ENCODE assay signal across 19 cellular contexts in the genomic region with DNA sequence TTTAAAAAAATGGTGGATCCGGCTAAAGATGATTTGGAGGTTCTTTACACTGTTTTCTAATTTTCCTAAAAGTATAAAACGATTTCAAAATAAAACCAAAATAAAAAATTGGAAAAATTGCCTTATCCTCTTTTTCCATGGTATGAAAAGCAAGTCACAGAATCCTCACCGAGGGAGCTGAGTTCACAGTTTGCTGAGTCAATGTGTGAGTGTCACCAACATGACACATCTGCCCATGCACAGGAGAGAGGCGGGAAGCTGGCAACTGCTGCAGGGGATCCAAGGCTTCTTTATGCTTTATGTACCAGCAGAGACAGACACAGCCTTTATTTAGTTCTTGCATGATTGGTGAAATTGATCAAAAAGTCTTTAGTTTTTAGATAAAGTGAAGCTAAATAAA.
A peak's percentile ranks its signal among the peaks of the same experiment; 100 is the strongest.
DNase-seq lines count a peak whose midpoint lies in the region; ATAC-seq lines count a peak whose summit lies in the region.
"Had no signal": no experiment of that assay in that cellular context is flagged by ENCODE, and none has a peak within 500 bp of the region (broad histone marks: within the 10 kb centered on the region; RNA-seq: fewer than 3 reads in every experiment).

No MANE protein-coding gene starts in this region.

- H3K4me3 Mint-ChIP-seq in stimulated activated naive B cell treated with anti-CD40 and anti-IgM and Interleukin-4, amounts not matched to agents 10 μg/mL and 1 μg/mL and 100 μg/mL, for 72 hours, result no peak overlapping the region
- H3K4me3 Mint-ChIP-seq: CD4-positive, alpha-beta memory T cell had no signal

- no peak overlapping the region for H3K4me3 ChIP-seq in MG63
- H3K4me3 ChIP-seq: GM23248 had no signal

- ATAC-seq in stimulated activated naive B cell treated with anti-CD40 and anti-IgM and Interleukin-4, amounts not matched to agents 10 μg/mL and 1 μg/mL and 100 μg/mL, for 72 hours (replicated peaks), result no peak
- ATAC-seq: HepG2 had no signal

- no peaks in the 10 kb centered on the region for H3K27me3 Mint-ChIP-seq in stimulated activated naive B cell treated with anti-CD40 and anti-IgM and Interleukin-4, amounts not matched to agents 10 μg/mL and 1 μg/mL and 100 μg/mL, for 72 hours

- no peaks in the 10 kb centered on the region for H3K36me3 ChIP-seq in MG63

- no peaks in the 10 kb centered on the region for H3K27me3 ChIP-seq in MG63

- no peaks in the 10 kb centered on the region for H3K36me3 Mint-ChIP-seq in stimulated activated naive B cell treated with anti-CD40 and anti-IgM and Interleukin-4, amounts not matched to agents 10 μg/mL and 1 μg/mL and 100 μg/mL, for 72 hours
- H3K36me3 Mint-ChIP-seq: CD4-positive, alpha-beta memory T cell had no signal

- H3K9me3 Mint-ChIP-seq in stimulated activated naive B cell treated with anti-CD40 and anti-IgM and Interleukin-4, amounts not matched to agents 10 μg/mL and 1 μg/mL and 100 μg/mL, for 72 hours, result no peaks in the 10 kb centered on the region
- H3K9me3 Mint-ChIP-seq: CD4-positive, alpha-beta memory T cell had no signal

- no peaks in the 10 kb centered on the region for H3K4me1 Mint-ChIP-seq in stimulated activated naive B cell treated with anti-CD40 and anti-IgM and Interleukin-4, amounts not matched to agents 10 μg/mL and 1 μg/mL and 100 μg/mL, for 72 hours

- H3K27ac Mint-ChIP-seq in stimulated activated naive B cell treated with anti-CD40 and anti-IgM and Interleukin-4, amounts not matched to agents 10 μg/mL and 1 μg/mL and 100 μg/mL, for 72 hours, result no peak overlapping the region
- H3K27ac Mint-ChIP-seq: CD4-positive, alpha-beta memory T cell had no signal

- H3K9me3 ChIP-seq in MG63, result no peaks in the 10 kb centered on the region

- DNase-seq in Ammon's horn (ENCODE audit: low spot score), result peak; percentile 10
- DNase-seq in MG63, result peak; percentile 46
- peak; percentile 35 for DNase-seq in amniotic epithelial cell (ENCODE audit: low read depth)
- DNase-seq in foreskin melanocyte, result peak; percentile 6
- DNase-seq in activated CD4-positive, alpha-beta T cell treated with anti-CD3 and anti-CD28 coated beads for 48 hours, result no peak
- no peak for DNase-seq in stimulated activated CD4-positive, alpha-beta T cell treated with anti-CD3 and anti-CD28 coated beads, Interleukin-2, amount 100 ng/mL, for 24 hours
- DNase-seq in stimulated activated naive B cell treated with anti-CD40 and anti-IgM and Interleukin-4, amounts not matched to agents 10 μg/mL and 1 μg/mL and 100 μg/mL, for 72 hours, result no peak
- no peak for DNase-seq in DMS79 (lab: John Stamatoyannopoulos, UW)
- DNase-seq: 8988T; CD4-positive, alpha-beta memory T cell; DND-41; GF-D8; GM23248; MM.1S; NCI-H1092 treated with DMSO at 0.1 percent for 48 hours; NCI-H2081 treated with DMSO at 0.1 percent for 48 hours; NCI-H526 treated with DMSO at 0.1 percent for 48 hours; RPMI8226 had no signal

Comparison
In these comparisons a context has a peak if more than half of its experiments do, and no peak if none do; other contexts are left out.
1. DNase-seq: peak in Ammon's horn (single experiment), MG63 (single experiment), amniotic epithelial cell (single experiment) and foreskin melanocyte (single experiment); none in activated CD4-positive, alpha-beta T cell treated with anti-CD3 and anti-CD28 coated beads for 48 hours (single experiment), stimulated activated CD4-positive, alpha-beta T cell treated with anti-CD3 and anti-CD28 coated beads, Interleukin-2, amount 100 ng/mL, for 24 hours (0 of 2), stimulated activated naive B cell treated with anti-CD40 and anti-IgM and Interleukin-4, amounts not matched to agents 10 μg/mL and 1 μg/mL and 100 μg/mL, for 72 hours (single experiment) and DMS79 (single experiment).